In the genomic region with DNA sequence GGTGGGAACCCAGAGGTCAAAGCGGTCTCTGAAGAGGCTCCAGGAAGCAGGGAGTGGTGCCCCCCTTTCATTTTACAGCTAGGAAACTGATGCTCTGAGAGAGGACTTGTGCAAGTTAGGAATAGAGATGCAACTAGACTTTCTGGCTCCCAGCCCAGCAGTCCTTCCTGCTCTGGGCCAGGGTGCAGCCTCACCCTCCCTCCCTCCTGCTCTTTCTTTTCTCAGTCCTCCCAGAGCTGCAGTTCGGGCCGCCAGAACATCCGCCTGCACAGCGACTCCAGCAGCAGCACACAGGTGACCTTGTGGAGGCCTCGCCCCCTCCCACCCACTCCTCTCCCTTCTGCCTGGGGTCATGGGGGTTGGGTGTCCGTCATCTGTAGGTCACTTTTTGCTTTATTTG, we compare ENCODE assay signal across 9 cellular contexts. TPM values are rescaled to one million over a fixed set of nuclear protein-coding genes. Genes with fewer than 3 reads are reported as not detected.
DNase-seq lines count a peak whose midpoint lies in the region; ATAC-seq and TF ChIP-seq lines count a peak whose summit lies in the region.
"Had no signal": no experiment of that assay in that cellular context is flagged by ENCODE, and none has a peak within 500 bp of the region (broad histone marks: within the 10 kb centered on the region; RNA-seq: fewer than 3 reads in every experiment).

No MANE protein-coding gene starts in this region.

- no peaks in the 10 kb centered on the region for H3K9me3 ChIP-seq in RWPE2 (ENCODE audit: severe bottlenecking)
- no peaks in the 10 kb centered on the region for H3K9me3 ChIP-seq in gastrocnemius medialis
- H3K9me3 ChIP-seq in CD4-positive, alpha-beta T cell (ENCODE audit: control insufficient read depth, low read length), result no peaks in the 10 kb centered on the region

- H3K9me2 ChIP-seq in GM23338 (ENCODE audit: insufficient read depth), result no peaks in the 10 kb centered on the region

- H3K4me3 Mint-ChIP-seq in GM23338, result no peak overlapping the region
- H3K4me3 Mint-ChIP-seq in CD4-positive, alpha-beta T cell, result no peak overlapping the region
- no peak overlapping the region for H3K4me3 Mint-ChIP-seq in effector memory CD8-positive, alpha-beta T cell

- in situ Hi-C loops in gastrocnemius medialis (cut with MboI; ENCODE audit: low sequenced_read_pairs in 4 of 4), result no loop called here

- H3K27me3 ChIP-seq in GM23338 (ENCODE audit: insufficient read depth) (no peaks in the 10 kb centered on the region), RWPE2 (ENCODE audit: insufficient read depth, poor library complexity, severe bottlenecking) (no peaks in the 10 kb centered on the region), gastrocnemius medialis (no peaks in the 10 kb centered on the region)
- H3K27me3 ChIP-seq in CD4-positive, alpha-beta T cell (ENCODE audit: control insufficient read depth, insufficient read depth, low read length), result no peaks in the 10 kb centered on the region

- peaks cover 5% of the 10 kb centered on the region for H3K27me3 Mint-ChIP-seq in GM23338 (ENCODE audit: insufficient read depth, low read depth, poor library complexity)
- no peaks in the 10 kb centered on the region for H3K27me3 Mint-ChIP-seq in CD4-positive, alpha-beta T cell
- peaks cover 8 to 12% of the 10 kb centered on the region in 2 donors for H3K27me3 Mint-ChIP-seq in effector memory CD8-positive, alpha-beta T cell

- TF ChIP-seq CTCF in GM23338 (conservative IDR thresholded peaks at IDR 0.05; ENCODE audit: low read depth in 2 of 2) (no peak), RWPE2 (IDR thresholded peaks at IDR 0.05; ENCODE audit: poor library complexity, severe bottlenecking) (no peak), gastrocnemius medialis (IDR thresholded peaks at IDR 0.05 in 4 of 5, conservative IDR thresholded peaks at IDR 0.05 in 1 of 5) (no peak)
- TF ChIP-seq CTCF in CD4-positive, alpha-beta T cell (IDR thresholded peaks at IDR 0.05), result no peak

- peaks cover 7% of the 10 kb centered on the region; the same call in 2 of the 3 replicates for H3K9me3 Mint-ChIP-seq in GM23338
- no peaks in the 10 kb centered on the region for H3K9me3 Mint-ChIP-seq in CD4-positive, alpha-beta T cell
- no peaks in the 10 kb centered on the region for H3K9me3 Mint-ChIP-seq in effector memory CD8-positive, alpha-beta T cell

- no peaks in the 10 kb centered on the region for H3K36me3 ChIP-seq in GM23338 (ENCODE audit: insufficient read depth)
- no peaks in the 10 kb centered on the region for H3K36me3 ChIP-seq in RWPE2 (ENCODE audit: low read depth)
- no peaks in the 10 kb centered on the region for H3K36me3 ChIP-seq in gastrocnemius medialis

- H3K4me1 ChIP-seq in GM23338 (ENCODE audit: insufficient read depth) (peaks cover 10% of the 10 kb centered on the region; the same call in 1 of the 2 replicates), RWPE2 (ENCODE audit: insufficient read depth, poor library complexity, severe bottlenecking) (peaks cover 15% of the 10 kb centered on the region), gastrocnemius medialis (peaks cover 13 to 17% of the 10 kb centered on the region in 2 donors)

- H3K27ac ChIP-seq in GM23338 (ENCODE audit: low read depth) (peak overlapping the region; percentile 42; the same call in 1 of the 2 replicates), RWPE2 (ENCODE audit: poor library complexity, severe bottlenecking) (peak overlapping the region; percentile 89), gastrocnemius medialis (peak overlapping the region; percentile 82 to 88 (median 84))
- H3K27ac ChIP-seq in CD4-positive, alpha-beta T cell (ENCODE audit: low read depth, low read length), result no peak overlapping the region

- intact Hi-C loops in cardiac septum (cut with DNase I), result no loop called here
- intact Hi-C loops in gastrocnemius medialis (cut with DNase I; ENCODE audit: low total_unique reads), result loop anchor here (10.0 kb wide), 1 partner anchor 270 kb away; no protein-coding TSS in a partner anchor
- intact Hi-C loops in CD4-positive, alpha-beta T cell (cut with DNase I, micrococcal nuclease), result no loop called here

- peaks cover 22% of the 10 kb centered on the region for H3K36me3 Mint-ChIP-seq in GM23338 (ENCODE audit: low read depth)
- H3K36me3 Mint-ChIP-seq in CD4-positive, alpha-beta T cell (ENCODE audit: low read depth), result peaks cover 4% of the 10 kb centered on the region
- no peaks in the 10 kb centered on the region for H3K36me3 Mint-ChIP-seq in effector memory CD8-positive, alpha-beta T cell (ENCODE audit: insufficient read depth)

- no peak overlapping the region; the same call in 1 of the 2 replicates for H3K4me2 ChIP-seq in GM23338

- POLR2A ChIA-PET in CD4-positive, alpha-beta T cell (lab: Charles Lee), result no interaction called here

- no peaks in the 10 kb centered on the region for H4K20me1 ChIP-seq in GM23338 (replicated peaks; ENCODE audit: insufficient read depth)

- ATAC-seq in GM23338 (peak; percentile 62), RWPE2 (ENCODE audit: low read depth) (peak; percentile 72), gastrocnemius medialis (peak; percentile 55 to 79)
- ATAC-seq in CD4-positive, alpha-beta T cell (ENCODE audit: poor library complexity), result no peak
- ATAC-seq in activated CD4-positive, CD25-positive, alpha-beta regulatory T cell treated with anti-CD3 and anti-CD28 coated beads, Interleukin-2, amount 50 U/mL, for 24 hours, result no peak
- no peak for ATAC-seq in effector memory CD8-positive, alpha-beta T cell (replicated peaks)

- H3K79me2 ChIP-seq in GM23338 (replicated peaks; ENCODE audit: insufficient read depth), result no peaks in the 10 kb centered on the region

- TF ChIP-seq POLR2A in gastrocnemius medialis (IDR thresholded peaks at IDR 0.05), result no peak

- H3F3A ChIP-seq in GM23338 (replicated peaks; ENCODE audit: low read depth), result no peaks in the 10 kb centered on the region

- CTCF ChIA-PET in CD4-positive, alpha-beta T cell (lab: Charles Lee), result no interaction called here

- H2AFZ ChIP-seq in GM23338, result no peak overlapping the region

- no peak overlapping the region for H3K4me3 ChIP-seq in GM23338
- no peak overlapping the region for H3K4me3 ChIP-seq in RWPE2 (ENCODE audit: severe bottlenecking)
- H3K4me3 ChIP-seq in gastrocnemius medialis, result peak overlapping the region in 1 of 4 donors; percentile 2

- peaks cover 21% of the 10 kb centered on the region for H3K4me1 Mint-ChIP-seq in GM23338
- H3K4me1 Mint-ChIP-seq in CD4-positive, alpha-beta T cell (ENCODE audit: low read depth), result no peaks in the 10 kb centered on the region
- H3K4me1 Mint-ChIP-seq in effector memory CD8-positive, alpha-beta T cell (ENCODE audit: low read depth in 2 of 2), result no peaks in the 10 kb centered on the region

- DNase-seq in GM23338 (ENCODE audit: low spot score) (peak; percentile 32), RWPE2 (ENCODE audit: low spot score) (peak; percentile 76), cardiac septum (ENCODE audit: low spot score) (peak; percentile 85), gastrocnemius medialis (peak; percentile 57 to 83), dedifferentiated amniotic fluid mesenchymal stem cell (ENCODE audit: extremely low spot score) (no peak)
- DNase-seq in CD4-positive, alpha-beta T cell, result no peak
- DNase-seq in effector memory CD8-positive, alpha-beta T cell, result no peak

- peak overlapping the region; percentile 88; the same call in 1 of the 2 replicates for H3K27ac Mint-ChIP-seq in GM23338
- no peak overlapping the region for H3K27ac Mint-ChIP-seq in CD4-positive, alpha-beta T cell
- peak overlapping the region in 1 of 2 donors; percentile 1 for H3K27ac Mint-ChIP-seq in effector memory CD8-positive, alpha-beta T cell

TF ChIP-seq in GM23338, 12 proteins besides CTCF, POLR2A, EP300 and RAD21 (continues in another document):
- TF ChIP-seq STAT1 (IDR thresholded peaks at IDR 0.05; ENCODE audit: unreplicated experiment) (no peak), ZNF331 (CRISPR knock-in tag; IDR thresholded peaks at IDR 0.05; ENCODE audit: low read depth) (no peak), POLR2AphosphoS5 (IDR thresholded peaks at IDR 0.05; ENCODE audit: low read depth) (no peak), REST (IDR thresholded peaks at IDR 0.05; ENCODE audit: unreplicated experiment) (no peak), EZH2 (IDR thresholded peaks at IDR 0.05; ENCODE audit: low read depth, unreplicated experiment) (no peak), JUNB (IDR thresholded peaks at IDR 0.05; ENCODE audit: unreplicated experiment) (no peak)

RNA-seq across cellular contexts. Expression of gene LHFPL7, which starts 51.5 kb away (rescaled TPM):
- not detected in 2 replicates for total RNA-seq in GM23338 (2014; rRNA removed; shearing (Covaris generic))
- not detected in 2 replicates for polyA plus RNA-seq in GM23338 (2016; fragmentation: Nextera tagmentation; extraction: Ambion mirVana)
- total RNA-seq in cardiac septum (not detected), gastrocnemius medialis (not detected)
- total RNA-seq in CD4-positive, alpha-beta T cell, result not detected
- polyA plus RNA-seq: adipose tissue had no signal

RNA-seq across cellular contexts. Expression of gene KIAA1671, which starts 57.5 kb away (rescaled TPM):
- 22.1 and 27.2 TPM in 2 replicates for total RNA-seq in GM23338 (2014; rRNA removed; shearing (Covaris generic))
- polyA plus RNA-seq in GM23338 (2016; fragmentation: Nextera tagmentation; extraction: Ambion mirVana), result 5.8 and 6.1 TPM in 2 replicates
- total RNA-seq in cardiac septum, result 12.3 TPM
- total RNA-seq in gastrocnemius medialis, result 10 to 100 TPM; 16.2 to 35.0 (median 21.7) TPM
- 1 to 10 TPM; 2.6 to 2.9 TPM for total RNA-seq in CD4-positive, alpha-beta T cell

Comparison
In these comparisons a context has a peak if more than half of its experiments do, and no peak if none do; other contexts are left out.
1. ATAC-seq: peak in GM23338 (single experiment), RWPE2 (single experiment) and gastrocnemius medialis (2 of 2); none in CD4-positive, alpha-beta T cell (single experiment), activated CD4-positive, CD25-positive, alpha-beta regulatory T cell treated with anti-CD3 and anti-CD28 coated beads, Interleukin-2, amount 50 U/mL, for 24 hours (0 of 2) and effector memory CD8-positive, alpha-beta T cell (single experiment).
2. DNase-seq: peak in GM23338 (single experiment), RWPE2 (single experiment), cardiac septum (single experiment) and gastrocnemius medialis (2 of 2); none in dedifferentiated amniotic fluid mesenchymal stem cell (single experiment), CD4-positive, alpha-beta T cell (0 of 10) and effector memory CD8-positive, alpha-beta T cell (0 of 3).